11 cellular contexts compared by ENCODE assay signal in genomic region chr3:147120029-147120428, GRCh38.
DNase-seq lines count a peak whose midpoint lies in the region; ATAC-seq and TF ChIP-seq lines count a peak whose summit lies in the region.
"Had no signal": no experiment of that assay in that cellular context is flagged by ENCODE, and none has a peak within 500 bp of the region (broad histone marks: within the 10 kb centered on the region; RNA-seq: fewer than 3 reads in every experiment).

No MANE protein-coding gene starts in this region.

- no peak overlapping the region for H3K9ac ChIP-seq in MM.1S (ENCODE audit: low read length)
- no peak overlapping the region for H3K9ac ChIP-seq in neural progenitor cell

- TF ChIP-seq POLR2A in tibial nerve (IDR thresholded peaks at IDR 0.05): no peak

- no peaks in the 10 kb centered on the region for H3K36me3 ChIP-seq in MM.1S (replicated peaks; ENCODE audit: insufficient read depth, low read length)
- H3K36me3 ChIP-seq in neural progenitor cell: no peaks in the 10 kb centered on the region
- no peaks in the 10 kb centered on the region for H3K36me3 ChIP-seq in tibial nerve

- no peaks in the 10 kb centered on the region for H3K4me1 ChIP-seq in MM.1S (ENCODE audit: low read length)
- no peaks in the 10 kb centered on the region for H3K4me1 ChIP-seq in neural progenitor cell
- H3K4me1 ChIP-seq in tibial nerve: no peaks in the 10 kb centered on the region

- H3K4me3 ChIP-seq in MM.1S (ENCODE audit: low read length) (no peak overlapping the region), choroid plexus epithelial cell (ENCODE audit: low read depth, low read length) (no peak overlapping the region), neural progenitor cell (no peak overlapping the region), tibial nerve (no peak overlapping the region)

- H2AFZ ChIP-seq in MM.1S (ENCODE audit: low read length) (no peak overlapping the region), neural progenitor cell (replicated peaks) (no peak overlapping the region)

- peak; percentile 44 for DNase-seq in DMS 273 (lab: John Stamatoyannopoulos, UW; ENCODE audit: unreplicated experiment)
- no peak for DNase-seq in DMS 273 treated with DMSO at 0.1 percent for 48 hours (lab: John Stamatoyannopoulos, UW)
- peak; percentile 33 for DNase-seq in MM.1S
- DNase-seq in choroid plexus epithelial cell (ENCODE audit: low read depth): peak; percentile 72
- DNase-seq in neural progenitor cell (ENCODE audit: low spot score): no peak
- no peak for DNase-seq in tibial nerve (ENCODE audit: low spot score in 2 of 2)
- no peak for DNase-seq in stimulated activated CD4-positive, alpha-beta T cell treated with anti-CD3 and anti-CD28 coated beads, Interleukin-15, amount 100 ng/mL, for 24 hours
- DNase-seq: activated T-cell treated with anti-CD3 and anti-CD28 coated beads for 4 hours, immature natural killer cell, NCI-H187 had no signal

- no peak overlapping the region for H3K27ac Mint-ChIP-seq in neural progenitor cell
- H3K27ac Mint-ChIP-seq: immature natural killer cell had no signal

- H3K4me3 Mint-ChIP-seq in neural progenitor cell: no peak overlapping the region
- H3K4me3 Mint-ChIP-seq: immature natural killer cell had no signal

- H3K9me2 ChIP-seq in MM.1S (replicated peaks; ENCODE audit: insufficient read depth, low read length): no peaks in the 10 kb centered on the region

- no peak for TF ChIP-seq EP300 in tibial nerve (IDR thresholded peaks at IDR 0.05)

- no peaks in the 10 kb centered on the region for H3K27me3 Mint-ChIP-seq in neural progenitor cell (ENCODE audit: insufficient read depth, low read depth)

- H4K20me1 ChIP-seq in MM.1S (ENCODE audit: insufficient read depth, low read length) (no peaks in the 10 kb centered on the region), neural progenitor cell (ENCODE audit: low read depth) (no peaks in the 10 kb centered on the region)

- peaks cover 4% of the 10 kb centered on the region for H3K36me3 Mint-ChIP-seq in neural progenitor cell
- H3K36me3 Mint-ChIP-seq: immature natural killer cell had no signal

- no peak overlapping the region for H3K4me2 ChIP-seq in MM.1S (ENCODE audit: low read depth, low read length)
- no peak overlapping the region for H3K4me2 ChIP-seq in neural progenitor cell

- WGBS in tibial nerve, 2 donors: 13 to 18% methylated on average over 4 of the region's 4 CpGs

- H3K79me2 ChIP-seq in MM.1S (ENCODE audit: low read length) (no peaks in the 10 kb centered on the region), neural progenitor cell (ENCODE audit: low read depth) (no peaks in the 10 kb centered on the region)

- H3K27me3 ChIP-seq in MM.1S (replicated peaks; ENCODE audit: insufficient read depth, low read length) (no peaks in the 10 kb centered on the region), neural progenitor cell (no peaks in the 10 kb centered on the region), tibial nerve (no peaks in the 10 kb centered on the region)

- peaks cover 5% of the 10 kb centered on the region for H3K9me3 Mint-ChIP-seq in neural progenitor cell

- H3K9me3 ChIP-seq in MM.1S (replicated peaks; ENCODE audit: insufficient read depth, low read length) (no peaks in the 10 kb centered on the region), neural progenitor cell (ENCODE audit: low read depth) (no peaks in the 10 kb centered on the region), tibial nerve (no peaks in the 10 kb centered on the region)

- H3K27ac ChIP-seq in MM.1S (ENCODE audit: low read length) (no peak overlapping the region), neural progenitor cell (no peak overlapping the region), tibial nerve (no peak overlapping the region)

- H3F3A ChIP-seq in MM.1S (ENCODE audit: insufficient read depth, low read length) (no peaks in the 10 kb centered on the region), neural progenitor cell (ENCODE audit: low read depth) (no peaks in the 10 kb centered on the region)

- no peak for ATAC-seq in GM21717 (IDR thresholded peaks at IDR 0.05; ENCODE audit: unreplicated experiment)

- peak; percentile 54 for TF ChIP-seq CTCF in MM.1S (IDR thresholded peaks at IDR 0.05; ENCODE audit: low read length)
- peak; percentile 69 for TF ChIP-seq CTCF in choroid plexus epithelial cell (conservative IDR thresholded peaks at IDR 0.05; ENCODE audit: low read depth, low read length)
- peak; percentile 66 for TF ChIP-seq CTCF in neural progenitor cell (IDR thresholded peaks at IDR 0.05)
- peak in 1 of 5 experiments; percentile 23 for TF ChIP-seq CTCF in tibial nerve (IDR thresholded peaks at IDR 0.05)

- peaks cover 21% of the 10 kb centered on the region for H3K4me1 Mint-ChIP-seq in neural progenitor cell
- H3K4me1 Mint-ChIP-seq: immature natural killer cell had no signal

Comparison
In these comparisons a context has a peak if more than half of its experiments do, and no peak if none do; other contexts are left out.
1. DNase-seq: peak in DMS 273 (single experiment), MM.1S (single experiment) and choroid plexus epithelial cell (single experiment); none in DMS 273 treated with DMSO at 0.1 percent for 48 hours (single experiment), neural progenitor cell (single experiment), tibial nerve (0 of 2) and stimulated activated CD4-positive, alpha-beta T cell treated with anti-CD3 and anti-CD28 coated beads, Interleukin-15, amount 100 ng/mL, for 24 hours (single experiment).